Comparison of ENCODE assay signal across 21 cellular contexts in genomic region chr9:98182069-98182820, GRCh38. TPM values are rescaled to one million over a fixed set of nuclear protein-coding genes. Genes with fewer than 3 reads are reported as not detected.
DNase-seq lines count a peak whose midpoint lies in the region; ATAC-seq, FAIRE-seq and TF ChIP-seq lines count a peak whose summit lies in the region.
"Had no signal": no experiment of that assay in that cellular context is flagged by ENCODE, and none has a peak within 500 bp of the region (broad histone marks: within the 10 kb centered on the region; RNA-seq: fewer than 3 reads in every experiment).

No MANE protein-coding gene starts in this region.

- peak; percentile 97 for FAIRE-seq in K562 (lab: Jason Lieb, UNC)
- FAIRE-seq: GM12891 had no signal

- peaks cover 4 to 7% of the 10 kb centered on the region in 2 donors for H3K36me3 Mint-ChIP-seq in CD4-positive, alpha-beta memory T cell
- H3K36me3 Mint-ChIP-seq in activated T-cell treated with anti-CD3 and anti-CD28 coated beads, Interleukin-2, amount 50 U/mL, for 4 hours (ENCODE audit: insufficient read depth), result peaks cover 5% of the 10 kb centered on the region
- H3K36me3 Mint-ChIP-seq: activated CD4-positive, alpha-beta memory T cell treated with anti-CD3 and anti-CD28 coated beads for 36 hours had no signal

- H3K27ac Mint-ChIP-seq in CD4-positive, alpha-beta memory T cell, result peak overlapping the region in 3 of 7 donors; percentile 4 to 79 (median 71)
- H3K27ac Mint-ChIP-seq: activated CD4-positive, alpha-beta memory T cell treated with anti-CD3 and anti-CD28 coated beads for 36 hours had no signal

- H3K9ac ChIP-seq in K562 (ENCODE audit: insufficient read depth in 1 of 2, low read depth in 2 of 2, low read length in 2 of 2), result peak overlapping the region; percentile 43 to 83; a peak in 3 of 4 replicates

- TF ChIP-seq RAD21 in K562 (CRISPR knock-in tag; conservative IDR thresholded peaks at IDR 0.05 in 1 of 2, IDR thresholded peaks at IDR 0.05 in 1 of 2), result 0 out of 4 replicates have a peak, but pooled peaks of 1 of the 2 experiments have one; percentile 12

- 1% methylated on average over 9 of the region's 9 CpGs for WGBS in K562 (ENCODE audit: insufficient coverage, low coverage, missing lambda C conversion rate)

- intact Hi-C loops in K562 (cut with micrococcal nuclease), result loop anchor here (5.0 kb wide), 1 partner anchor 240 kb away; no protein-coding TSS in a partner anchor
- intact Hi-C loops in CD4-positive, alpha-beta memory T cell (cut with micrococcal nuclease), result no loop called here

- POLR2A ChIA-PET in K562 (lab: Yijun Ruan, JAX), result interaction anchor here (0.5 to 1.3 kb wide), 11 partner anchors 9 to 1498 kb away, joined by 3 to 6 read pairs (median 3); partner anchors contain the start of genes CORO2A and TBC1D2
- POLR2A ChIA-PET in CD4-positive, alpha-beta memory T cell (lab: Charles Lee; ENCODE audit: partially characterized antibody), result interaction anchor here (1.2 kb wide), 1 partner anchor 10 kb away, joined by 4 read pairs; no protein-coding TSS in a partner anchor

- H3K79me2 ChIP-seq in K562 (ENCODE audit: control insufficient read depth, insufficient read depth, low read length), result peaks cover 80% of the 10 kb centered on the region

- no peaks in the 10 kb centered on the region for H3K9me1 ChIP-seq in K562 (ENCODE audit: control insufficient read depth, insufficient read depth, low read length)

- H3K4me2 ChIP-seq in K562 (ENCODE audit: insufficient read depth, low read length), result peak overlapping the region; percentile 76

- H3K27ac ChIP-seq in K562 (ENCODE audit: extremely low read depth, low read depth, low read length), result peak overlapping the region; percentile 80
- H3K27ac ChIP-seq in CD4-positive, alpha-beta memory T cell (ENCODE audit: low read depth, low read length), result no peak overlapping the region
- H3K27ac ChIP-seq: ascending aorta, ovary, right lobe of liver, transverse colon had no signal

- no peaks in the 10 kb centered on the region for H3K27me3 ChIP-seq in K562 (ENCODE audit: control insufficient read depth in 2 of 2, insufficient read depth in 2 of 2, low read length in 2 of 2)
- no peaks in the 10 kb centered on the region for H3K27me3 ChIP-seq in CD4-positive, alpha-beta memory T cell (ENCODE audit: insufficient read depth, low read length)
- H3K27me3 ChIP-seq: ascending aorta, ovary, right lobe of liver, transverse colon had no signal

- peak overlapping the region; percentile 6; the same call in 1 of the 2 replicates for H2AFZ ChIP-seq in K562 (ENCODE audit: low read depth, low read length)

- ATAC-seq in K562 (peak; percentile 90), GM21723 (IDR thresholded peaks at IDR 0.05; ENCODE audit: unreplicated experiment) (no peak)
- no peak for ATAC-seq in activated T-cell treated with anti-CD3 and anti-CD28 coated beads, Interleukin-2, amount 50 U/mL, for 4 hours

- H3K4me3 Mint-ChIP-seq in CD4-positive, alpha-beta memory T cell, result no peak overlapping the region
- H3K4me3 Mint-ChIP-seq in activated T-cell treated with anti-CD3 and anti-CD28 coated beads, Interleukin-2, amount 50 U/mL, for 4 hours, result no peak overlapping the region
- H3K4me3 Mint-ChIP-seq: activated CD4-positive, alpha-beta memory T cell treated with anti-CD3 and anti-CD28 coated beads for 36 hours had no signal

- H3K4me3 ChIP-seq in K562, result peak overlapping the region; percentile 22; the same call in 1 of the 2 replicates
- H3K4me3 ChIP-seq in CD4-positive, alpha-beta memory T cell (ENCODE audit: low read length in 2 of 2), result no peak overlapping the region
- H3K4me3 ChIP-seq: ascending aorta, ovary, right lobe of liver, transverse colon had no signal

- DNase-seq in Daoy (ENCODE audit: low read depth) (peak; percentile 37), NCI-H2029 (lab: John Stamatoyannopoulos, UW) (peak; percentile 37), K562 (ENCODE audit: extremely low read depth in 1 of 4, low spot score in 3 of 4) (peak; percentile 64 to 96 (median 80)), mucosa of gallbladder (ENCODE audit: low spot score) (peak; percentile 54)
- DNase-seq in CD4-positive, alpha-beta memory T cell, result no peak
- no peak for DNase-seq in activated CD4-positive, CD25-positive, alpha-beta regulatory T cell treated with anti-CD3 and anti-CD28 coated beads, Interleukin-2, amount 50 U/mL, for 72 hours
- DNase-seq in activated T-cell treated with anti-CD3 and anti-CD28 coated beads, Interleukin-2, amount 50 U/mL, for 4 hours, result no peak
- DNase-seq: activated CD4-positive, alpha-beta memory T cell treated with anti-CD3 and anti-CD28 coated beads for 36 hours; activated naive CD4-positive, alpha-beta T cell treated with Interleukin-2 at 50 U/mL for 16 hours; activated T-cell treated with anti-CD3 and anti-CD28 coated beads for 4 hours; effector CD4-positive, alpha-beta T cell; GF-D8; H7; NCI-H446 treated with DMSO at 0.1 percent for 48 hours; ovary; right lobe of liver; stimulated activated naive CD4-positive, alpha-beta T cell; transverse colon had no signal

- H3K4me1 Mint-ChIP-seq in CD4-positive, alpha-beta memory T cell, result peaks cover 26 to 66% (median 41%) of the 10 kb centered on the region in 4 donors
- H3K4me1 Mint-ChIP-seq in activated T-cell treated with anti-CD3 and anti-CD28 coated beads, Interleukin-2, amount 50 U/mL, for 4 hours (ENCODE audit: low read depth), result peaks cover 32% of the 10 kb centered on the region

- in situ Hi-C loops in K562 (cut with MboI), result no loop called here

- H3K9me3 ChIP-seq in K562 (replicated peaks; ENCODE audit: control insufficient read depth, insufficient read depth, low read depth, low read length), result no peaks in the 10 kb centered on the region
- H3K9me3 ChIP-seq in CD4-positive, alpha-beta memory T cell (ENCODE audit: control insufficient read depth in 1 of 2, low read length in 2 of 2), result no peaks in the 10 kb centered on the region
- H3K9me3 ChIP-seq: ascending aorta, ovary, right lobe of liver, transverse colon had no signal

- CTCF ChIA-PET in K562 (lab: Yijun Ruan, JAX; ENCODE audit: low intra/inter-chr PET ratio), result no interaction called here
- CTCF ChIA-PET in CD4-positive, alpha-beta memory T cell (lab: Charles Lee; ENCODE audit: partially characterized antibody), result interaction anchor here (1.1 to 1.4 kb wide), 2 partner anchors 11 to 23 kb away, joined by 3 read pairs; no protein-coding TSS in a partner anchor

- BruUV-seq in K562 (replicated peaks; lab: Mats Ljungman, UMichigan), result no TSS peak

- peaks cover 45 to 62% of the 10 kb centered on the region in 2 experiments for H3K4me1 ChIP-seq in K562 (replicated peaks in 1 of 2; ENCODE audit: control insufficient read depth in 2 of 2, insufficient read depth in 2 of 2, low read length in 2 of 2)
- peaks cover 18% of the 10 kb centered on the region for H3K4me1 ChIP-seq in CD4-positive, alpha-beta memory T cell (ENCODE audit: insufficient read depth, low read length)
- H3K4me1 ChIP-seq: ascending aorta had no signal

- H3K36me3 ChIP-seq in K562 (ENCODE audit: control insufficient read depth, insufficient read depth, low read length), result peaks cover 11% of the 10 kb centered on the region; the same call in 1 of the 3 replicates
- no peaks in the 10 kb centered on the region for H3K36me3 ChIP-seq in CD4-positive, alpha-beta memory T cell (ENCODE audit: insufficient read depth, low read length)
- H3K36me3 ChIP-seq: ascending aorta, ovary, right lobe of liver, transverse colon had no signal

- H3K27me3 Mint-ChIP-seq in CD4-positive, alpha-beta memory T cell, result no peaks in the 10 kb centered on the region
- H3K27me3 Mint-ChIP-seq in activated T-cell treated with anti-CD3 and anti-CD28 coated beads, Interleukin-2, amount 50 U/mL, for 4 hours (ENCODE audit: low read depth), result no peaks in the 10 kb centered on the region
- H3K27me3 Mint-ChIP-seq: activated CD4-positive, alpha-beta memory T cell treated with anti-CD3 and anti-CD28 coated beads for 36 hours had no signal

- no peak for TF ChIP-seq CTCF in K562 (IDR thresholded peaks at IDR 0.05 in 2 of 3, conservative IDR thresholded peaks at IDR 0.05 in 1 of 3; ENCODE audit: insufficient read depth in 2 of 3, low read depth in 1 of 3, low read length in 3 of 3)

- TF ChIP-seq POLR2A in K562 (conservative IDR thresholded peaks at IDR 0.05), result no peak; the same call in 1 of the 2 replicates

- peak; percentile 91 for TF ChIP-seq EP300 in K562 (IDR thresholded peaks at IDR 0.05; ENCODE audit: low read length)

- H3K9me3 Mint-ChIP-seq in CD4-positive, alpha-beta memory T cell, result no peaks in the 10 kb centered on the region
- no peaks in the 10 kb centered on the region for H3K9me3 Mint-ChIP-seq in activated T-cell treated with anti-CD3 and anti-CD28 coated beads, Interleukin-2, amount 50 U/mL, for 4 hours
- H3K9me3 Mint-ChIP-seq: activated CD4-positive, alpha-beta memory T cell treated with anti-CD3 and anti-CD28 coated beads for 36 hours had no signal

- H4K20me1 ChIP-seq in K562 (replicated peaks; ENCODE audit: control insufficient read depth, insufficient read depth, low read length), result no peaks in the 10 kb centered on the region

TF ChIP-seq in K562, 482 proteins besides CTCF, POLR2A, EP300 and RAD21 (continues in another document):
- TF ChIP-seq ZNF41 (CRISPR knock-in tag; conservative IDR thresholded peaks at IDR 0.05), result no peak
- TF ChIP-seq ELF2 (CRISPR knock-in tag; IDR thresholded peaks at IDR 0.05), result no peak
- no peak for TF ChIP-seq SLC30A9 (CRISPR knock-in tag; IDR thresholded peaks at IDR 0.05)

RNA-seq across cellular contexts. Expression of gene CORO2A, which starts 10.2 kb away (rescaled TPM):
- total RNA-seq in Daoy (2014; rRNA removed; shearing (Covaris generic)), result 1.8 and 2.1 TPM in 2 replicates
- 10.6 and 16.2 TPM in 2 replicates for total RNA-seq in K562 (2011; cell fraction: chromatin; rRNA removed; ENCODE audit: low replicate concordance)
- 11.2 and 12.9 TPM in 2 replicates for total RNA-seq in K562 (2011; cell fraction: nucleolus; rRNA removed)
- total RNA-seq in K562 (2011; cell fraction: nucleoplasm; rRNA removed), result 11.4 and 11.6 TPM in 2 replicates
- total RNA-seq in K562 (2014; rRNA removed), result 13.4 and 20.8 TPM in 2 replicates
- 17.5 and 20.0 TPM in 2 replicates for total RNA-seq in K562 (2014; rRNA removed; fragmentation: Illumina TruSeq; extraction: Trizol)
- 16.3 and 16.5 TPM in 2 replicates for total RNA-seq in K562 (2015; rRNA removed; fragmentation: Illumina TruSeq; extraction: Trizol)
- total RNA-seq in K562 (2021), result 21.1 and 21.3 TPM in 2 replicates
- 13.2 and 18.7 TPM in 2 replicates for polyA plus RNA-seq in K562 (2011; rRNA removed)
- polyA plus RNA-seq in K562 (2011; cell fraction: cytosol; rRNA removed), result 15.4 and 25.7 TPM in 2 replicates
- polyA plus RNA-seq in K562 (2011; cell fraction: nucleus; rRNA removed), result 8.4 and 15.2 TPM in 2 replicates
- 14.3 and 16.8 TPM in 2 replicates for polyA plus RNA-seq in K562 (2012)
- 23.5 and 26.6 TPM in 2 replicates for polyA plus RNA-seq in K562 (2014; fragmentation: Illumina TruSeq; extraction: Trizol)
- 10 to 100 TPM in 1 of 2 experiments, 1 to 10 TPM in 1; 9.5 to 12.2 TPM for polyA plus RNA-seq in K562 (2014; fragmentation: Nextera tagmentation; extraction: Ambion mirVana)
- polyA plus RNA-seq in K562 (2014; rRNA removed), result 18.0 and 20.3 TPM in 2 replicates
- 13.1 and 21.5 TPM in 2 replicates for polyA minus RNA-seq in K562 (2011; rRNA and poly(A)+ RNA removed)
- polyA minus RNA-seq in K562 (2011; cell fraction: cytosol; rRNA and poly(A)+ RNA removed), result 8.4 and 12.5 TPM in 2 replicates
- polyA minus RNA-seq in K562 (2011; cell fraction: nucleus; rRNA and poly(A)+ RNA removed), result 4.7 and 5.2 TPM in 2 replicates
- 129 TPM for total RNA-seq in mucosa of gallbladder
- 1 to 10 TPM; 8.3 to 8.6 TPM for total RNA-seq in CD4-positive, alpha-beta memory T cell
- polyA plus RNA-seq in CD4-positive, alpha-beta memory T cell, result 10 to 100 TPM in 1 of 2 donors, 1 to 10 TPM in 1; 4.4 to 11.9 TPM
- total RNA-seq in activated T-cell treated with anti-CD3 and anti-CD28 coated beads, Interleukin-2, amount 50 U/mL, for 4 hours, result 1 to 10 TPM; 1.6 to 2.1 (median 1.7) TPM

Comparison
In these comparisons a context has a peak if more than half of its experiments do, and no peak if none do; other contexts are left out.
1. DNase-seq: peak in Daoy (single experiment), NCI-H2029 (single experiment), K562 (4 of 4) and mucosa of gallbladder (single experiment); none in CD4-positive, alpha-beta memory T cell (0 of 5), activated CD4-positive, CD25-positive, alpha-beta regulatory T cell treated with anti-CD3 and anti-CD28 coated beads, Interleukin-2, amount 50 U/mL, for 72 hours (single experiment) and activated T-cell treated with anti-CD3 and anti-CD28 coated beads, Interleukin-2, amount 50 U/mL, for 4 hours (single experiment).